In the genomic region with DNA sequence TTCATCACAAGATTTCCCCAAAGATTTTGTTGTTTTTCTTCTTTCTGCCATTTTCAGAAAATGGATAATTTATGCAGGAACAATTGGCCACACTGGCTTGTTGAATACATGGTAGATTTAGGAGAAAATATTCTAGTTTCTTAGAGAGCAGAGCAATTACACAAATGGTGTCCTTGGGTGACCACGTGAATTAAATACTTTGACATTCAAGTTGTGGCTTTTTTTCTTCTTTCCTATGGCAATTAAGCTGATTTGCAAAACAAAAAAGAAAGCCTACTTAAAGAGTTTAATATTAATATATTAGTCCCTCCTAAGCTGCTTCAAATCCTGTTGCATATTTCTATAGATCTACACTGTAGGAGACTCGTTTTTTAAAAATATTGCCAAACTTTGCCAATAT, we compare ENCODE assay signal across 9 cellular contexts.
"Had no signal": no experiment of that assay in that cellular context is flagged by ENCODE, and none has a peak within 500 bp of the region (broad histone marks: within the 10 kb centered on the region; RNA-seq: fewer than 3 reads in every experiment).

No MANE protein-coding gene starts in this region.

- H3K4me3 Mint-ChIP-seq: IgD-negative memory B cell had no signal

- H3K36me3 Mint-ChIP-seq: IgD-negative memory B cell had no signal

- H3K4me3 ChIP-seq: K562 had no signal

- ATAC-seq: HepG2, K562 had no signal

- DNase-seq: IMR-90, KBM-7, KG1 had no signal

- H3K4me2 ChIP-seq: KMS-11 had no signal

- H3K27ac Mint-ChIP-seq: IgD-negative memory B cell had no signal

- H3K27ac ChIP-seq: HL-60, KMS-11 had no signal

- H3K9ac ChIP-seq: KMS-11 had no signal

- H3K4me1 Mint-ChIP-seq: IgD-negative memory B cell had no signal

- FAIRE-seq: HepG2, HTR-8/SVneo, K562 had no signal
